ENCODE assay signal across 21 cellular contexts in the genomic region with DNA sequence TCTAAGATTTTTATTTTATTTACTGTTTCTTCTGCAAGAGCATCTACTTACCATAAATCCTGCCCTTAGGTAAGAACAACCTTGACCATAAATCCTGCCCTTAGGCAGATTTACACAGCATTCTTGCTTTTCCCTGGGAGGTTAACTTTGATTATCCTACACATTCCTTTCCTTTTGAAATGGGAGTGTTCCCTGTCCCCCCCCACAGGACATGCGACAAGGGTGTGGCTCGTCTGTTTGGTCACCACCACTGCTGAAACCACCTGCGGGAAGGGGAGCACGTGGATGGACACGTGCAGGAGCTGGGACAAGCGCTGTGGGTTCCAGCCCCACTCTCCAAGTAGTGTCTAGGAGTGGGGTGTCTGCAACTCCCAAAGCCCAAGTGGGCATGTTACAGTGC.
"Had no signal": no experiment of that assay in that cellular context is flagged by ENCODE, and none has a peak within 500 bp of the region (broad histone marks: within the 10 kb centered on the region; RNA-seq: fewer than 3 reads in every experiment).

No MANE protein-coding gene starts in this region.

- H3K4me3 Mint-ChIP-seq: activated CD4-positive, alpha-beta T cell treated with anti-CD3 and anti-CD28 coated beads, Interleukin-2, amount 10 ng/mL, durations not matched to agents 7 days and 5 days; activated naive CD4-positive, alpha-beta T cell treated with anti-CD3 and anti-CD28 coated beads, Interleukin-2, amount 50 U/mL, for 24 hours; neural progenitor cell had no signal

- H3K4me2 ChIP-seq: neural progenitor cell had no signal

- ATAC-seq: body of pancreas, heart left ventricle, left ventricle myocardium superior had no signal

- H3K9me3 ChIP-seq: body of pancreas, heart left ventricle, thoracic aorta, upper lobe of left lung had no signal

- H3K27me3 Mint-ChIP-seq: activated CD4-positive, alpha-beta T cell treated with anti-CD3 and anti-CD28 coated beads, Interleukin-2, amount 10 ng/mL, durations not matched to agents 7 days and 5 days had no signal

- H3K4me1 Mint-ChIP-seq: activated CD4-positive, alpha-beta T cell treated with anti-CD3 and anti-CD28 coated beads, Interleukin-2, amount 10 ng/mL, durations not matched to agents 7 days and 5 days; activated naive CD4-positive, alpha-beta T cell treated with anti-CD3 and anti-CD28 coated beads, Interleukin-2, amount 50 U/mL, for 24 hours; naive B cell; neural progenitor cell had no signal

- H2AFZ ChIP-seq: neural progenitor cell had no signal

- H3K9ac ChIP-seq: neural progenitor cell had no signal

- H3K27me3 ChIP-seq: body of pancreas, cardiac muscle cell, heart left ventricle, neural progenitor cell, upper lobe of left lung had no signal

- H3K36me3 ChIP-seq: cardiac muscle cell, heart left ventricle, neural progenitor cell, thoracic aorta, upper lobe of left lung, WERI-Rb-1 had no signal

- H3K4me3 ChIP-seq: body of pancreas, cardiac muscle cell, heart left ventricle, neural progenitor cell, thoracic aorta, upper lobe of left lung had no signal

- H3K27ac ChIP-seq: body of pancreas, cardiac muscle cell, epithelial cell of prostate, heart left ventricle, neural progenitor cell, thoracic aorta, upper lobe of left lung, WERI-Rb-1 had no signal

- H3K27ac Mint-ChIP-seq: activated CD4-positive, alpha-beta T cell treated with anti-CD3 and anti-CD28 coated beads, Interleukin-2, amount 10 ng/mL, durations not matched to agents 7 days and 5 days; activated naive CD4-positive, alpha-beta T cell treated with anti-CD3 and anti-CD28 coated beads, Interleukin-2, amount 50 U/mL, for 24 hours; neural progenitor cell had no signal

- H3K9me3 Mint-ChIP-seq: activated naive CD4-positive, alpha-beta T cell treated with anti-CD3 and anti-CD28 coated beads, Interleukin-2, amount 50 U/mL, for 24 hours had no signal

- DNase-seq: activated CD4-positive, alpha-beta T cell treated with anti-CD3 and anti-CD28 coated beads, Interleukin-2, amount 10 ng/mL, durations not matched to agents 7 days and 5 days; activated CD4-positive, CD25-positive, alpha-beta regulatory T cell treated with anti-CD3 and anti-CD28 coated beads, Interleukin-2, amount 50 U/mL, for 72 hours; activated gamma-delta T cell treated with Interleukin-2 at 50 U/mL for 16 hours; activated T-cell treated with anti-CD3 and anti-CD28 coated beads, Interleukin-2, amount 50 U/mL, for 1 hour; anterior cingulate cortex; body of pancreas; heart left ventricle; kidney; left ventricle myocardium superior; naive B cell; retina; stimulated activated CD4-positive, alpha-beta T cell treated with anti-CD3 and anti-CD28 coated beads, Interleukin-2, amount 100 ng/mL, for 48 hours; stimulated activated naive CD4-positive, alpha-beta T cell treated with Interleukin-2 at 50 U/mL for 16 hours; T-helper 1 cell; upper lobe of left lung; WERI-Rb-1 had no signal

- H3K36me3 Mint-ChIP-seq: neural progenitor cell had no signal

- H3K4me1 ChIP-seq: body of pancreas, heart left ventricle, neural progenitor cell, upper lobe of left lung had no signal
